ENCODE assay signal across 1 cellular context in genomic region chr3:194382196-194382891, GRCh38.
TF ChIP-seq lines count a peak whose summit lies in the region.

No MANE protein-coding gene starts in this region.

TF ChIP-seq in GM23338, 12 proteins besides CTCF, POLR2A, EP300 and RAD21 (continued from another document):
- TF ChIP-seq ZNF462 (CRISPR knock-in tag; IDR thresholded peaks at IDR 0.05) = no peak
- TF ChIP-seq ZNF114 (CRISPR knock-in tag; IDR thresholded peaks at IDR 0.05) = no peak
- no peak for TF ChIP-seq POLR2AphosphoS5 (IDR thresholded peaks at IDR 0.05; ENCODE audit: low read depth)
- no peak for TF ChIP-seq REST (IDR thresholded peaks at IDR 0.05; ENCODE audit: unreplicated experiment)
